8 cellular contexts compared by ENCODE assay signal in genomic region chr13:30690282-30691188, GRCh38. TPM values are rescaled to one million over a fixed set of nuclear protein-coding genes. Genes with fewer than 3 reads are reported as not detected.
A peak's percentile ranks its signal among the peaks of the same experiment; 100 is the strongest.
DNase-seq lines count a peak whose midpoint lies in the region; ATAC-seq and TF ChIP-seq lines count a peak whose summit lies in the region.

No MANE protein-coding gene starts in this region.

- intact Hi-C loops in esophagus squamous epithelium (cut with DNase I), result no loop called here

- H3K27ac ChIP-seq in ACC112 (ENCODE audit: low read depth, low read length) (peak overlapping the region; percentile 80), esophagus squamous epithelium (peak overlapping the region; percentile 51 to 87 (median 73)), WERI-Rb-1 (no peak overlapping the region)

- no peak for TF ChIP-seq CTCF in esophagus squamous epithelium (IDR thresholded peaks at IDR 0.05)
- no peak for TF ChIP-seq CTCF in WERI-Rb-1 (IDR thresholded peaks at IDR 0.05; ENCODE audit: low read depth, low read length)

- TF ChIP-seq POLR2A in esophagus squamous epithelium (IDR thresholded peaks at IDR 0.05), result peak in 1 of 4 donors; percentile 22

- H3K4me3 ChIP-seq in ACC112 (ENCODE audit: low read depth, low read length), result peak overlapping the region; percentile 68
- H3K4me3 ChIP-seq in esophagus squamous epithelium, result peak overlapping the region; percentile 22 to 67 (median 48)
- H3K4me3 ChIP-seq in WERI-Rb-1 (ENCODE audit: low read depth, low read length), result no peak overlapping the region

- H3K9me3 ChIP-seq in esophagus squamous epithelium (no peaks in the 10 kb centered on the region), WERI-Rb-1 (ENCODE audit: severe bottlenecking) (no peaks in the 10 kb centered on the region)

- WGBS in esophagus squamous epithelium, 2 donors, result 24 to 27% methylated on average over 18 to 21 of the region's 21 CpGs

- H3K36me3 ChIP-seq in ACC112 (ENCODE audit: insufficient read depth, low read length), result no peaks in the 10 kb centered on the region
- no peaks in the 10 kb centered on the region for H3K36me3 ChIP-seq in esophagus squamous epithelium
- H3K36me3 ChIP-seq in WERI-Rb-1, result no peaks in the 10 kb centered on the region

- H3K27me3 ChIP-seq in ACC112 (ENCODE audit: insufficient read depth, low read length) (no peaks in the 10 kb centered on the region), esophagus squamous epithelium (no peaks in the 10 kb centered on the region), WERI-Rb-1 (ENCODE audit: insufficient read depth, low read depth, severe bottlenecking) (no peaks in the 10 kb centered on the region)

- DNase-seq in HT1080 (ENCODE audit: low read depth) (peak; percentile 71), T1000 (lab: John Stamatoyannopoulos, UW) (peak; percentile 30), esophagus squamous epithelium (lab: John Stamatoyannopoulos, UW) (no peak), non-pigmented ciliary epithelial cell (ENCODE audit: low read depth) (peak; percentile 92), WERI-Rb-1 (no peak)
- DNase-seq in activated CD8-positive, alpha-beta memory T cell treated with anti-CD3 and anti-CD28 coated beads for 24 hours, result no peak

- H3K4me1 ChIP-seq in ACC112 (ENCODE audit: control insufficient read depth, insufficient read depth, low read length, unreplicated experiment), result peaks cover 4% of the 10 kb centered on the region
- peaks cover 0 to 17% (median 0%) of the 10 kb centered on the region in 3 donors for H3K4me1 ChIP-seq in esophagus squamous epithelium

- no peaks in the 10 kb centered on the region for H3K79me2 ChIP-seq in ACC112 (ENCODE audit: control insufficient read depth, insufficient read depth, low read length, unreplicated experiment)

- peak; percentile 66 for ATAC-seq in GM18861 (IDR thresholded peaks at IDR 0.05; ENCODE audit: unreplicated experiment)

- peak overlapping the region; percentile 75 for H2AFZ ChIP-seq in ACC112 (ENCODE audit: low read length, unreplicated experiment)

RNA-seq across cellular contexts. Expression of gene ALOX5AP, which starts 44.8 kb away (rescaled TPM):
- total RNA-seq in HT1080 (2014; rRNA removed; shearing (Covaris generic)), result 1.0 TPM in 1 of 2 replicates, not detected in the other
- 0.31 and 0.42 TPM in 2 replicates for polyA plus RNA-seq in HT1080 (2015; cell fraction: cytosol; rRNA removed)
- polyA plus RNA-seq in HT1080 (2015; cell fraction: nucleus; rRNA removed), result not detected in 2 replicates
- total RNA-seq in esophagus squamous epithelium, result 10 to 100 TPM in 2 of 4 donors, 1 to 10 TPM in 2; 4.7 to 21.5 (median 12.7) TPM

Comparison
In these comparisons a context has a peak if more than half of its experiments do, and no peak if none do; other contexts are left out.
1. DNase-seq: peak in HT1080 (single experiment), T1000 (single experiment) and non-pigmented ciliary epithelial cell (single experiment); none in esophagus squamous epithelium (single experiment), WERI-Rb-1 (single experiment) and activated CD8-positive, alpha-beta memory T cell treated with anti-CD3 and anti-CD28 coated beads for 24 hours (single experiment).